Comparison of ENCODE assay signal across 20 cellular contexts in genomic region chr12:1906579-1906978, GRCh38. TPM values are rescaled to one million over a fixed set of nuclear protein-coding genes. Genes with fewer than 3 reads are reported as not detected.
A peak's percentile ranks its signal among the peaks of the same experiment; 100 is the strongest.
DNase-seq lines count a peak whose midpoint lies in the region; ATAC-seq and TF ChIP-seq lines count a peak whose summit lies in the region.
"Had no signal": no experiment of that assay in that cellular context is flagged by ENCODE, and none has a peak within 500 bp of the region (broad histone marks: within the 10 kb centered on the region; RNA-seq: fewer than 3 reads in every experiment).

No MANE protein-coding gene starts in this region.

- peaks cover 0 to 7% (median 5%) of the 10 kb centered on the region in 4 donors for H3K4me1 ChIP-seq in sigmoid colon

- H3K36me3 ChIP-seq in sigmoid colon = no peaks in the 10 kb centered on the region
- H3K36me3 ChIP-seq: MG63, SJCRH30 had no signal

- ATAC-seq in activated CD8-positive, alpha-beta T cell treated with anti-CD3 and anti-CD28 coated beads, Interleukin-2, amount 10 ng/mL, durations not matched to agents 7 days and 5 days = no peak
- no peak for ATAC-seq in activated CD8-positive, alpha-beta T cell treated with anti-CD3 and anti-CD28 coated beads for 36 hours
- peak; percentile 83 for ATAC-seq in left ventricle myocardium superior
- ATAC-seq in HG02840 (IDR thresholded peaks at IDR 0.05; ENCODE audit: low FRiP score, unreplicated experiment) = no peak
- no peak for ATAC-seq in natural killer cell
- ATAC-seq: K562 had no signal

- H3K4me1 Mint-ChIP-seq in activated CD8-positive, alpha-beta T cell treated with anti-CD3 and anti-CD28 coated beads, Interleukin-2, amount 10 ng/mL, durations not matched to agents 7 days and 5 days (ENCODE audit: low read depth) = peaks cover 2% of the 10 kb centered on the region
- peaks cover 4% of the 10 kb centered on the region for H3K4me1 Mint-ChIP-seq in activated CD8-positive, alpha-beta T cell treated with anti-CD3 and anti-CD28 coated beads for 36 hours (ENCODE audit: low read depth)
- H3K4me1 Mint-ChIP-seq in CD14-positive monocyte (peaks cover 11% of the 10 kb centered on the region), natural killer cell (peaks cover 5 to 12% of the 10 kb centered on the region in 2 donors)
- H3K4me1 Mint-ChIP-seq: H9 had no signal

- POLR2A ChIA-PET in activated CD8-positive, alpha-beta T cell treated with anti-CD3 and anti-CD28 coated beads, Interleukin-2, amount 10 ng/mL, durations not matched to agents 7 days and 5 days (lab: Charles Lee) = interaction anchor here (0.6 kb wide), 1 partner anchor 1464 kb away, joined by 3 read pairs; no protein-coding TSS in a partner anchor
- POLR2A ChIA-PET in activated CD8-positive, alpha-beta T cell treated with anti-CD3 and anti-CD28 coated beads for 36 hours (lab: Charles Lee) = no interaction called here

- no peak overlapping the region for H3K4me3 Mint-ChIP-seq in activated CD8-positive, alpha-beta T cell treated with anti-CD3 and anti-CD28 coated beads, Interleukin-2, amount 10 ng/mL, durations not matched to agents 7 days and 5 days
- H3K4me3 Mint-ChIP-seq in activated CD8-positive, alpha-beta T cell treated with anti-CD3 and anti-CD28 coated beads for 36 hours = no peak overlapping the region
- peak overlapping the region in 1 of 2 donors; percentile 2 for H3K4me3 Mint-ChIP-seq in CD14-positive monocyte
- H3K4me3 Mint-ChIP-seq in natural killer cell = no peak overlapping the region
- H3K4me3 Mint-ChIP-seq: H9, HFFc6 had no signal

- H3K36me3 Mint-ChIP-seq in activated CD8-positive, alpha-beta T cell treated with anti-CD3 and anti-CD28 coated beads, Interleukin-2, amount 10 ng/mL, durations not matched to agents 7 days and 5 days (ENCODE audit: low read depth) = peaks cover 4% of the 10 kb centered on the region
- H3K36me3 Mint-ChIP-seq in activated CD8-positive, alpha-beta T cell treated with anti-CD3 and anti-CD28 coated beads for 36 hours (ENCODE audit: low read depth) = no peaks in the 10 kb centered on the region
- H3K36me3 Mint-ChIP-seq in CD14-positive monocyte = peaks cover 0 to 4% of the 10 kb centered on the region in 2 donors
- peaks cover 43% of the 10 kb centered on the region for H3K36me3 Mint-ChIP-seq in natural killer cell

- peaks cover 22% of the 10 kb centered on the region for H3K27me3 Mint-ChIP-seq in activated CD8-positive, alpha-beta T cell treated with anti-CD3 and anti-CD28 coated beads, Interleukin-2, amount 10 ng/mL, durations not matched to agents 7 days and 5 days (ENCODE audit: low read depth)
- peaks cover 6% of the 10 kb centered on the region for H3K27me3 Mint-ChIP-seq in activated CD8-positive, alpha-beta T cell treated with anti-CD3 and anti-CD28 coated beads for 36 hours
- H3K27me3 Mint-ChIP-seq in CD14-positive monocyte (ENCODE audit: low read depth in 3 of 3) = peaks cover 10 to 22% (median 19%) of the 10 kb centered on the region in 3 donors
- H3K27me3 Mint-ChIP-seq in natural killer cell (ENCODE audit: low read depth in 2 of 2) = peaks cover 18 to 41% of the 10 kb centered on the region in 2 donors

- H3K27ac Mint-ChIP-seq in activated CD8-positive, alpha-beta T cell treated with anti-CD3 and anti-CD28 coated beads, Interleukin-2, amount 10 ng/mL, durations not matched to agents 7 days and 5 days = no peak overlapping the region
- no peak overlapping the region for H3K27ac Mint-ChIP-seq in activated CD8-positive, alpha-beta T cell treated with anti-CD3 and anti-CD28 coated beads for 36 hours
- H3K27ac Mint-ChIP-seq in CD14-positive monocyte = no peak overlapping the region
- H3K27ac Mint-ChIP-seq in natural killer cell = no peak overlapping the region
- H3K27ac Mint-ChIP-seq: H9, HFFc6 had no signal

- no peak for TF ChIP-seq POLR2A in sigmoid colon (IDR thresholded peaks at IDR 0.05)

- no peaks in the 10 kb centered on the region for H3K27me3 ChIP-seq in sigmoid colon
- H3K27me3 ChIP-seq: MG63, SJCRH30 had no signal

- TF ChIP-seq EP300 in sigmoid colon (IDR thresholded peaks at IDR 0.05) = no peak

- peak; percentile 17 for DNase-seq in activated CD8-positive, alpha-beta T cell treated with anti-CD3 and anti-CD28 coated beads, Interleukin-2, amount 10 ng/mL, durations not matched to agents 7 days and 5 days
- no peak for DNase-seq in activated CD8-positive, alpha-beta T cell treated with anti-CD3 and anti-CD28 coated beads for 36 hours
- DNase-seq in CD14-positive monocyte (ENCODE audit: low spot score) (peak; percentile 6), NCI-H446 treated with DMSO at 0.1 percent for 48 hours (lab: John Stamatoyannopoulos, UW) (peak; percentile 10), left ventricle myocardium superior (no peak), sigmoid colon (no peak), natural killer cell (no peak)
- DNase-seq: GDM1, H9, HFFc6, MG63, NCI-H1417, NCI-H187, SJCRH30 had no signal

- H3K9me3 ChIP-seq in sigmoid colon = peaks cover 0 to 14% (median 4%) of the 10 kb centered on the region in 4 donors

- intact Hi-C loops in activated CD8-positive, alpha-beta T cell treated with anti-CD3 and anti-CD28 coated beads for 36 hours (cut with micrococcal nuclease) = no loop called here
- intact Hi-C loops in CD14-positive monocyte (cut with micrococcal nuclease) = no loop called here
- intact Hi-C loops in left ventricle myocardium superior (cut with micrococcal nuclease) = no loop called here
- intact Hi-C loops in sigmoid colon (cut with DNase I) = no loop called here
- intact Hi-C loops in natural killer cell (cut with micrococcal nuclease) = no loop called here

- no peak overlapping the region for H3K27ac ChIP-seq in sigmoid colon
- H3K27ac ChIP-seq: C4-2B, RWPE1, SJCRH30 had no signal

- no peak overlapping the region for H3K4me3 ChIP-seq in sigmoid colon
- H3K4me3 ChIP-seq: K562, MG63, SJCRH30 had no signal

- 49 to 51% methylated on average over 3 of the region's 3 CpGs for WGBS in sigmoid colon, 2 donors

- H3K9me3 Mint-ChIP-seq in activated CD8-positive, alpha-beta T cell treated with anti-CD3 and anti-CD28 coated beads, Interleukin-2, amount 10 ng/mL, durations not matched to agents 7 days and 5 days (ENCODE audit: insufficient read depth) = peaks cover 52% of the 10 kb centered on the region
- peaks cover 40% of the 10 kb centered on the region for H3K9me3 Mint-ChIP-seq in activated CD8-positive, alpha-beta T cell treated with anti-CD3 and anti-CD28 coated beads for 36 hours
- H3K9me3 Mint-ChIP-seq in CD14-positive monocyte = peaks cover 19 to 49% (median 38%) of the 10 kb centered on the region in 7 donors
- H3K9me3 Mint-ChIP-seq in natural killer cell = peaks cover 7 to 15% of the 10 kb centered on the region in 2 donors

- TF ChIP-seq CTCF in activated CD8-positive, alpha-beta T cell treated with anti-CD3 and anti-CD28 coated beads for 36 hours (IDR thresholded peaks at IDR 0.05) = no peak
- TF ChIP-seq CTCF in CD14-positive monocyte (IDR thresholded peaks at IDR 0.05) (no peak), sigmoid colon (IDR thresholded peaks at IDR 0.05) (no peak), natural killer cell (IDR thresholded peaks at IDR 0.05) (no peak)

- CTCF ChIA-PET in activated CD8-positive, alpha-beta T cell treated with anti-CD3 and anti-CD28 coated beads, Interleukin-2, amount 10 ng/mL, durations not matched to agents 7 days and 5 days (lab: Charles Lee) = interaction anchor here (0.6 kb wide), 1 partner anchor 130 kb away, joined by 3 read pairs; no protein-coding TSS in a partner anchor
- CTCF ChIA-PET in activated CD8-positive, alpha-beta T cell treated with anti-CD3 and anti-CD28 coated beads for 36 hours (lab: Charles Lee) = no interaction called here

RNA-seq across cellular contexts. Expression of gene CACNA2D4, which starts 11.9 kb away (rescaled TPM):
- total RNA-seq in activated CD8-positive, alpha-beta T cell treated with anti-CD3 and anti-CD28 coated beads, Interleukin-2, amount 10 ng/mL, durations not matched to agents 7 days and 5 days = 1 to 10 TPM; 6.8 to 7.0 TPM
- total RNA-seq in activated CD8-positive, alpha-beta T cell treated with anti-CD3 and anti-CD28 coated beads for 36 hours = 1 to 10 TPM; 4.2 to 4.3 TPM
- 10 to 100 TPM; 17.8 to 22.1 TPM for polyA plus RNA-seq in CD14-positive monocyte
- 1.0 TPM for total RNA-seq in left ventricle myocardium superior
- total RNA-seq in sigmoid colon = 1 to 10 TPM; 2.8 to 4.9 (median 3.4) TPM
- polyA plus RNA-seq in sigmoid colon = 1 to 10 TPM; 3.6 to 5.8 (median 5.4) TPM
- total RNA-seq in natural killer cell = 10 to 100 TPM; 26.5 to 49.6 (median 34.9) TPM
- total RNA-seq: A172, LHCN-M2 had no signal

Comparison
In these comparisons a context has a peak if more than half of its experiments do, and no peak if none do; other contexts are left out.
1. DNase-seq: peak in activated CD8-positive, alpha-beta T cell treated with anti-CD3 and anti-CD28 coated beads, Interleukin-2, amount 10 ng/mL, durations not matched to agents 7 days and 5 days (single experiment), CD14-positive monocyte (single experiment) and NCI-H446 treated with DMSO at 0.1 percent for 48 hours (single experiment); none in activated CD8-positive, alpha-beta T cell treated with anti-CD3 and anti-CD28 coated beads for 36 hours (single experiment), left ventricle myocardium superior (single experiment), sigmoid colon (single experiment) and natural killer cell (single experiment).